Comparison of ENCODE assay signal across 19 cellular contexts in genomic region chr1:5391725-5392124, GRCh38.
DNase-seq lines count a peak whose midpoint lies in the region; TF ChIP-seq lines count a peak whose summit lies in the region.
"Had no signal": no experiment of that assay in that cellular context is flagged by ENCODE, and none has a peak within 500 bp of the region (broad histone marks: within the 10 kb centered on the region; RNA-seq: fewer than 3 reads in every experiment).

No MANE protein-coding gene starts in this region.

- no peak overlapping the region for H4K91ac ChIP-seq in neuronal stem cell (ENCODE audit: low read depth, low read length, poor library complexity)

- H3K36me3 ChIP-seq in neuronal stem cell (replicated peaks in 1 of 2; ENCODE audit: control insufficient read depth in 2 of 2, insufficient read depth in 2 of 2, low read length in 2 of 2), result peaks cover 0 to 1% of the 10 kb centered on the region in 2 donors
- H3K36me3 ChIP-seq: BLaER1 treated with 17β-estradiol and CSF1 and Interleukin-3, amounts not matched to agents 10 nM and 100 nM had no signal

- TF ChIP-seq CTCF in choroid plexus epithelial cell (conservative IDR thresholded peaks at IDR 0.05; ENCODE audit: low read depth, low read length) (no peak), RWPE1 (conservative IDR thresholded peaks at IDR 0.05; ENCODE audit: low read depth) (no peak)

- H2BK15ac ChIP-seq in neuronal stem cell (ENCODE audit: low read length), result no peak overlapping the region

- no peak overlapping the region for H3K27ac ChIP-seq in neuronal stem cell (replicated peaks; ENCODE audit: low read length)
- H3K27ac ChIP-seq in RWPE1, result no peak overlapping the region
- H3K27ac ChIP-seq: BLaER1 treated with 17β-estradiol and CSF1 and Interleukin-3, amounts not matched to agents 10 nM and 100 nM; C4-2B had no signal

- no peak overlapping the region for H4K8ac ChIP-seq in neuronal stem cell (ENCODE audit: low read depth, low read length)

- H2BK5ac ChIP-seq in neuronal stem cell (ENCODE audit: low read length), result no peak overlapping the region

- CTCF ChIA-PET in RWPE1 (lab: Yijun Ruan, JAX), result interaction anchor here (0.9 kb wide), 1 partner anchor 354 kb away, joined by 3 read pairs; no protein-coding TSS in a partner anchor

- H3K9ac ChIP-seq in neuronal stem cell (ENCODE audit: low read depth, low read length, poor library complexity), result no peak overlapping the region
- H3K9ac ChIP-seq: BLaER1 treated with 17β-estradiol and CSF1 and Interleukin-3, amounts not matched to agents 10 nM and 100 nM had no signal

- intact Hi-C loops in posterior vena cava (cut with DNase I), result no loop called here

- no CpG with 5 or more reads among the region's 12 CpGs for WGBS in neuronal stem cell (ENCODE audit: extremely low coverage in 2 of 2, insufficient read length in 2 of 2, insufficient replicate concordance in 1 of 2), 2 donors

- no peaks in the 10 kb centered on the region for H3K27me3 ChIP-seq in neuronal stem cell (ENCODE audit: control insufficient read depth in 3 of 3, insufficient read depth in 3 of 3, low read depth in 1 of 3, low read length in 3 of 3)
- H3K27me3 ChIP-seq: BLaER1 treated with 17β-estradiol and CSF1 and Interleukin-3, amounts not matched to agents 10 nM and 100 nM had no signal

- H3K4me1 ChIP-seq in neuronal stem cell (ENCODE audit: control insufficient read depth in 2 of 2, insufficient read depth in 1 of 2, low read depth in 1 of 2, low read length in 2 of 2), result peaks cover 0 to 2% of the 10 kb centered on the region in 2 donors
- H3K4me1 ChIP-seq: Caco-2 had no signal

- H2BK120ac ChIP-seq in neuronal stem cell (ENCODE audit: low read depth, low read length), result no peak overlapping the region

- no peak overlapping the region for H3K4ac ChIP-seq in neuronal stem cell (ENCODE audit: low read length)

- no peak overlapping the region for H3K18ac ChIP-seq in neuronal stem cell (ENCODE audit: low read length)

- no peak overlapping the region for H2AK5ac ChIP-seq in neuronal stem cell (ENCODE audit: low read depth, low read length)

- DNase-seq in choroid plexus epithelial cell (ENCODE audit: low read depth), result peak; percentile 1
- DNase-seq in neuronal stem cell (ENCODE audit: low spot score), result no peak
- peak; percentile 72 for DNase-seq in posterior vena cava (ENCODE audit: low spot score)
- DNase-seq in activated naive CD4-positive, alpha-beta T cell treated with anti-CD3 and anti-CD28 coated beads, Interleukin-2, amount 50 U/mL, for 16 hours, result no peak
- DNase-seq in RWPE1 (ENCODE audit: low spot score), result no peak
- DNase-seq: 8988T; ACHN; Caco-2; Calu3; CD4-positive, alpha-beta T cell; CD8-positive, alpha-beta T cell; DMS53; DMS79; DND-41; EL; GDM1 had no signal

- H3K23ac ChIP-seq in neuronal stem cell (ENCODE audit: low read depth, low read length, poor library complexity), result no peak overlapping the region

- H3K4me3 ChIP-seq in choroid plexus epithelial cell (ENCODE audit: low read depth, low read length) (no peak overlapping the region), neuronal stem cell (ENCODE audit: low read length in 2 of 2) (peak overlapping the region in 1 of 2 donors; percentile 42)
- H3K4me3 ChIP-seq: BLaER1 treated with 17β-estradiol and CSF1 and Interleukin-3, amounts not matched to agents 10 nM and 100 nM; GM12878 had no signal

- H2AFZ ChIP-seq in neuronal stem cell (ENCODE audit: low read length), result no peak overlapping the region

- POLR2A ChIA-PET in RWPE1 (lab: Yijun Ruan, JAX; ENCODE audit: low non-redundant PET), result no interaction called here

- H3K4me2 ChIP-seq in neuronal stem cell (ENCODE audit: insufficient read depth, low read length, poor library complexity, severe bottlenecking), result no peak overlapping the region
- H3K4me2 ChIP-seq: BLaER1 treated with 17β-estradiol and CSF1 and Interleukin-3, amounts not matched to agents 10 nM and 100 nM had no signal

- no peak overlapping the region for H2BK12ac ChIP-seq in neuronal stem cell (ENCODE audit: low read length)

- H3K14ac ChIP-seq in neuronal stem cell (ENCODE audit: low read length), result peak overlapping the region; percentile 23

- H3K9me3 ChIP-seq in neuronal stem cell (replicated peaks in 1 of 2; ENCODE audit: control insufficient read depth in 2 of 2, insufficient read depth in 1 of 2, low read depth in 1 of 2, low read length in 2 of 2), result no peaks in the 10 kb centered on the region
- H3K9me3 ChIP-seq: Caco-2 had no signal

- H3K79me1 ChIP-seq in neuronal stem cell (ENCODE audit: low read depth, low read length), result peaks cover under 1% of the 10 kb centered on the region

Comparison
In these comparisons a context has a peak if more than half of its experiments do, and no peak if none do; other contexts are left out.
1. DNase-seq: peak in choroid plexus epithelial cell (single experiment) and posterior vena cava (single experiment); none in neuronal stem cell (single experiment), activated naive CD4-positive, alpha-beta T cell treated with anti-CD3 and anti-CD28 coated beads, Interleukin-2, amount 50 U/mL, for 16 hours (single experiment) and RWPE1 (single experiment).